ENCODE assay signal across 8 cellular contexts in the genomic region with DNA sequence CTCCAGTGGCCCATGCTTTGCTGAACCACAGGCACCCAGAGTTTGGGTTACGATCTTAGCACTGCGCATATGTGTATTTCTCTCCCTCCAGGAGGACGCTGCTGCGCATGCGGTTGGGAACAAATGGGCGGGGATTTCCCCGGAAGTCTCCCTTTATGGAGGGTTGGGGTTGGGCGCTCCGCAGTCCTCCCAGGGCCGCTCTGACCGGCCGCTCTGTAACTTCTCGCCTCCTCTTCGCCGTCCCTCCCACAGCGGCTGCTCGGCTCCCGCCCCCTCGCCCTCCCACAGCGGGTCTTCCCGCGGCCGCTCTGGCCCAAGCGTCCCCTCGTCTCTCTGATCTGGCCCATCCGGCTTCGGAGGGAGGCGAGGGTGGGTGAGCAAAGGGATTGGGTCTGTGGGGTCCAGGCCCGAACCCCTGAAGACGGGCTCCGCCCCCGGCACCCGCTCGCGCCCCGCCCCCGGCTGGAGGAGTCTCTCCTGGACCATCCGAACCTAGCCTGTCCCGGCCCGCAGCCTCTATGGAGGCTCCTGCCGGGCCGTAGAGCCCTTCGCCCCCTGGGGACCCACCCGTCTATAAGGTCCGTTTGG. TPM values are rescaled to one million over a fixed set of nuclear protein-coding genes. Genes with fewer than 3 reads are reported as not detected.
A peak's percentile ranks its signal among the peaks of the same experiment; 100 is the strongest.
DNase-seq lines count a peak whose midpoint lies in the region; ATAC-seq and TF ChIP-seq lines count a peak whose summit lies in the region.

A gene with protein sequence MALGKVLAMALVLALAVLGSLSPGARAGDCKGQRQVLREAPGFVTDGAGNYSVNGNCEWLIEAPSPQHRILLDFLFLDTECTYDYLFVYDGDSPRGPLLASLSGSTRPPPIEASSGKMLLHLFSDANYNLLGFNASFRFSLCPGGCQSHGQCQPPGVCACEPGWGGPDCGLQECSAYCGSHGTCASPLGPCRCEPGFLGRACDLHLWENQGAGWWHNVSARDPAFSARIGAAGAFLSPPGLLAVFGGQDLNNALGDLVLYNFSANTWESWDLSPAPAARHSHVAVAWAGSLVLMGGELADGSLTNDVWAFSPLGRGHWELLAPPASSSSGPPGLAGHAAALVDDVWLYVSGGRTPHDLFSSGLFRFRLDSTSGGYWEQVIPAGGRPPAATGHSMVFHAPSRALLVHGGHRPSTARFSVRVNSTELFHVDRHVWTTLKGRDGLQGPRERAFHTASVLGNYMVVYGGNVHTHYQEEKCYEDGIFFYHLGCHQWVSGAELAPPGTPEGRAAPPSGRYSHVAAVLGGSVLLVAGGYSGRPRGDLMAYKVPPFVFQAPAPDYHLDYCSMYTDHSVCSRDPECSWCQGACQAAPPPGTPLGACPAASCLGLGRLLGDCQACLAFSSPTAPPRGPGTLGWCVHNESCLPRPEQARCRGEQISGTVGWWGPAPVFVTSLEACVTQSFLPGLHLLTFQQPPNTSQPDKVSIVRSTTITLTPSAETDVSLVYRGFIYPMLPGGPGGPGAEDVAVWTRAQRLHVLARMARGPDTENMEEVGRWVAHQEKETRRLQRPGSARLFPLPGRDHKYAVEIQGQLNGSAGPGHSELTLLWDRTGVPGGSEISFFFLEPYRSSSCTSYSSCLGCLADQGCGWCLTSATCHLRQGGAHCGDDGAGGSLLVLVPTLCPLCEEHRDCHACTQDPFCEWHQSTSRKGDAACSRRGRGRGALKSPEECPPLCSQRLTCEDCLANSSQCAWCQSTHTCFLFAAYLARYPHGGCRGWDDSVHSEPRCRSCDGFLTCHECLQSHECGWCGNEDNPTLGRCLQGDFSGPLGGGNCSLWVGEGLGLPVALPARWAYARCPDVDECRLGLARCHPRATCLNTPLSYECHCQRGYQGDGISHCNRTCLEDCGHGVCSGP (N-terminal part only) (plus strand): TSS at position 328 of the 588 bp plus-strand sequence. CDS start 609 bp downstream, outside the sequence.

- H3K4me3 Mint-ChIP-seq in GM23338 (peak within 1 kb of the TSS; percentile 87), natural killer cell (peak within 1 kb of the TSS; percentile 95)

- peaks cover 26% of the 10 kb centered on the region for H3K79me2 ChIP-seq in GM23338 (replicated peaks; ENCODE audit: insufficient read depth)

- no peaks in the 10 kb centered on the region for H3K36me3 Mint-ChIP-seq in GM23338 (ENCODE audit: low read depth)
- peaks cover 5% of the 10 kb centered on the region for H3K36me3 Mint-ChIP-seq in natural killer cell

- peak in 1 of 2 experiments; percentile 91; a peak in 2 of 4 replicates for TF ChIP-seq CTCF in GM23338 (conservative IDR thresholded peaks at IDR 0.05; ENCODE audit: low read depth in 2 of 2)
- no peak for TF ChIP-seq CTCF in natural killer cell (IDR thresholded peaks at IDR 0.05)

- H3K4me1 Mint-ChIP-seq in GM23338 (peaks cover 27% of the 10 kb centered on the region), natural killer cell (peaks cover 17 to 29% of the 10 kb centered on the region in 2 donors)

- peaks cover 6% of the 10 kb centered on the region for H3F3A ChIP-seq in GM23338 (replicated peaks; ENCODE audit: low read depth)

- no peaks in the 10 kb centered on the region; the same call in 1 of the 2 replicates for H4K20me1 ChIP-seq in GM23338 (replicated peaks; ENCODE audit: insufficient read depth)

- H3K36me3 ChIP-seq in GM23338 (ENCODE audit: insufficient read depth) = no peaks in the 10 kb centered on the region

- H3K27me3 ChIP-seq in GM23338 (ENCODE audit: insufficient read depth) = peaks cover 14% of the 10 kb centered on the region

- ATAC-seq in GM23338 = peak; percentile 83
- ATAC-seq in natural killer cell = peak; percentile 88 to 97 (median 91)

- H3K4me1 ChIP-seq in GM23338 (ENCODE audit: insufficient read depth) = peaks cover 6% of the 10 kb centered on the region; the same call in 1 of the 2 replicates

- peaks cover 17% of the 10 kb centered on the region for H3K27me3 Mint-ChIP-seq in GM23338 (ENCODE audit: insufficient read depth, low read depth, poor library complexity)
- H3K27me3 Mint-ChIP-seq in natural killer cell (ENCODE audit: low read depth in 2 of 2) = peaks cover 15 to 19% of the 10 kb centered on the region in 2 donors

- no peaks in the 10 kb centered on the region for H3K9me3 Mint-ChIP-seq in GM23338
- no peaks in the 10 kb centered on the region for H3K9me3 Mint-ChIP-seq in natural killer cell

- H3K4me3 ChIP-seq in GM23338 = peak within 1 kb of the TSS; percentile 93

- peak within 1 kb of the TSS; percentile 91 for H3K27ac Mint-ChIP-seq in GM23338
- H3K27ac Mint-ChIP-seq in natural killer cell = peak within 1 kb of the TSS; percentile 65 to 79

- DNase-seq in EL (peak; percentile 99), GM23338 (ENCODE audit: low spot score) (peak; percentile 99), LHCN-M2 (ENCODE audit: low read depth) (peak; percentile 99), RPMI8226 (peak; percentile 96), fibroblast of peridontal ligament (ENCODE audit: extremely low read depth) (peak; percentile 99), natural killer cell (peak; percentile 96)
- peak; percentile 94 for DNase-seq in activated T-helper 9 cell treated with anti-CD3 and anti-CD28 coated beads, Interleukin-2, amount 50 U/mL, for 16 hours (ENCODE audit: low read depth)
- DNase-seq in stimulated activated naive CD4-positive, alpha-beta T cell treated with Interleukin-2 at 50 U/mL for 16 hours (lab: John Stamatoyannopoulos, UW) = peak; percentile 98

- peak within 1 kb of the TSS; percentile 99 for H3K4me2 ChIP-seq in GM23338

- peak within 1 kb of the TSS; percentile 55; the same call in 1 of the 2 replicates for H3K27ac ChIP-seq in GM23338 (ENCODE audit: low read depth)

- H2AFZ ChIP-seq in GM23338 = peak within 1 kb of the TSS; percentile 94

- intact Hi-C loops in natural killer cell (cut with micrococcal nuclease) = loop anchor here (1.0 to 2.0 kb wide), 6 partner anchors 23 to 249 kb away; a partner anchor contains a TSS

- no peaks in the 10 kb centered on the region for H3K9me2 ChIP-seq in GM23338 (ENCODE audit: insufficient read depth)

TF ChIP-seq in GM23338, 12 proteins besides CTCF, POLR2A, EP300 and RAD21:
- peak; percentile 71 for TF ChIP-seq POLR2AphosphoS5 (IDR thresholded peaks at IDR 0.05; ENCODE audit: low read depth)
- TF ChIP-seq, protein P1, sequence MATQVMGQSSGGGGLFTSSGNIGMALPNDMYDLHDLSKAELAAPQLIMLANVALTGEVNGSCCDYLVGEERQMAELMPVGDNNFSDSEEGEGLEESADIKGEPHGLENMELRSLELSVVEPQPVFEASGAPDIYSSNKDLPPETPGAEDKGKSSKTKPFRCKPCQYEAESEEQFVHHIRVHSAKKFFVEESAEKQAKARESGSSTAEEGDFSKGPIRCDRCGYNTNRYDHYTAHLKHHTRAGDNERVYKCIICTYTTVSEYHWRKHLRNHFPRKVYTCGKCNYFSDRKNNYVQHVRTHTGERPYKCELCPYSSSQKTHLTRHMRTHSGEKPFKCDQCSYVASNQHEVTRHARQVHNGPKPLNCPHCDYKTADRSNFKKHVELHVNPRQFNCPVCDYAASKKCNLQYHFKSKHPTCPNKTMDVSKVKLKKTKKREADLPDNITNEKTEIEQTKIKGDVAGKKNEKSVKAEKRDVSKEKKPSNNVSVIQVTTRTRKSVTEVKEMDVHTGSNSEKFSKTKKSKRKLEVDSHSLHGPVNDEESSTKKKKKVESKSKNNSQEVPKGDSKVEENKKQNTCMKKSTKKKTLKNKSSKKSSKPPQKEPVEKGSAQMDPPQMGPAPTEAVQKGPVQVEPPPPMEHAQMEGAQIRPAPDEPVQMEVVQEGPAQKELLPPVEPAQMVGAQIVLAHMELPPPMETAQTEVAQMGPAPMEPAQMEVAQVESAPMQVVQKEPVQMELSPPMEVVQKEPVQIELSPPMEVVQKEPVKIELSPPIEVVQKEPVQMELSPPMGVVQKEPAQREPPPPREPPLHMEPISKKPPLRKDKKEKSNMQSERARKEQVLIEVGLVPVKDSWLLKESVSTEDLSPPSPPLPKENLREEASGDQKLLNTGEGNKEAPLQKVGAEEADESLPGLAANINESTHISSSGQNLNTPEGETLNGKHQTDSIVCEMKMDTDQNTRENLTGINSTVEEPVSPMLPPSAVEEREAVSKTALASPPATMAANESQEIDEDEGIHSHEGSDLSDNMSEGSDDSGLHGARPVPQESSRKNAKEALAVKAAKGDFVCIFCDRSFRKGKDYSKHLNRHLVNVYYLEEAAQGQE (IDR thresholded peaks at IDR 0.05; ENCODE audit: unreplicated experiment) = no peak

RNA-seq across cellular contexts. Expression of the gene that starts here (rescaled TPM):
- 32.1 and 40.5 TPM in 2 replicates for total RNA-seq in GM23338 (2014; rRNA removed; shearing (Covaris generic))
- 4.7 and 6.2 TPM in 2 replicates for polyA plus RNA-seq in GM23338 (2016; fragmentation: Nextera tagmentation; extraction: Ambion mirVana)
- total RNA-seq in LHCN-M2 (2014; rRNA removed) = 19.6 and 20.2 TPM in 2 replicates
- polyA plus RNA-seq in LHCN-M2 (2012) = 17.7 TPM
- 10 to 100 TPM in 2 of 3 donors, 1 to 10 TPM in 1; 8.1 to 11.3 (median 10.5) TPM for total RNA-seq in natural killer cell

Comparison
In these comparisons a context has a peak if more than half of its experiments do, and no peak if none do; other contexts are left out.
1. Peak in every context shown above with its lines: DNase-seq, ATAC-seq, H3K4me3 ChIP-seq and H3K27ac ChIP-seq.